ENCODE assay signal across 30 cellular contexts in the genomic region with DNA sequence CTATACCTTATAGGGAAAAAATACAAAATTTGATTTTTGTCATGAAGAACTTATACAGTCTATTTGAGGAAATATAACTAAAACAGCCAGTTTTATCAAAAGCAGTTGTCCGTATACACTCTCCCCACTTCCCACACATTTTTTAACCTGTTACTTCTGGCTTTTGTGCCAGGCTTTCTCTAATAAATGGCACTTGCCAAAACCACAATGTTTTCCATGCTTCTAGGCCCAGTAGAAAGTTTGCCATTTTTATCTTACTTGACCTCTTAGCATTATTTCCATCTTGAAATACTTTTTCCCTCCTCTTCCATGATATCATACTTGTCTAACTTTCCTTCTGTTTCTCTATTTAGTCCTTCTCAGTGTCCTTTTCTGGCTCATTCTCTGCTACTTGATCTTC.
"Had no signal": no experiment of that assay in that cellular context is flagged by ENCODE, and none has a peak within 500 bp of the region (broad histone marks: within the 10 kb centered on the region; RNA-seq: fewer than 3 reads in every experiment).

No MANE protein-coding gene starts in this region.

- H3K27me3 ChIP-seq: adrenal gland, breast epithelium, cardiac muscle cell, colonic mucosa had no signal

- H3K27ac ChIP-seq: adrenal gland, breast epithelium, cardiac muscle cell, colonic mucosa, epithelial cell of prostate, esophagus squamous epithelium had no signal

- FAIRE-seq: endometrium, endothelial cell of umbilical vein, frontal cortex had no signal

- ATAC-seq: activated CD4-positive, alpha-beta T cell treated with anti-CD3 and anti-CD28 coated beads for 36 hours; activated CD8-positive, alpha-beta memory T cell treated with anti-CD3 and anti-CD28 coated beads, Interleukin-2, amount 10 ng/mL, durations not matched to agents 7 days and 5 days; activated CD8-positive, alpha-beta T cell treated with anti-CD3 and anti-CD28 coated beads, Interleukin-2, amount 10 ng/mL, durations not matched to agents 7 days and 5 days; activated naive CD8-positive, alpha-beta T cell treated with anti-CD3 and anti-CD28 coated beads, Interleukin-2, amount 50 U/mL, for 24 hours; T-helper 17 cell had no signal

- H3K36me3 ChIP-seq: adrenal gland, breast epithelium, cardiac muscle cell, colonic mucosa, esophagus squamous epithelium had no signal

- DNase-seq: activated CD4-positive, alpha-beta memory T cell treated with anti-CD3 and anti-CD28 coated beads for 36 hours; activated CD4-positive, alpha-beta T cell treated with anti-CD3 and anti-CD28 coated beads for 36 hours; activated CD4-positive, alpha-beta T cell treated with anti-CD3 and anti-CD28 coated beads, Interleukin-2, amount 10 ng/mL, durations not matched to agents 24 days and 14 days; activated CD4-positive, CD25-positive, alpha-beta regulatory T cell; activated CD4-positive, CD25-positive, alpha-beta regulatory T cell treated with anti-CD3 and anti-CD28 coated beads, Interleukin-2, amount 50 U/mL, for 72 hours; activated CD8-positive, alpha-beta memory T cell treated with anti-CD3 and anti-CD28 coated beads, Interleukin-2, amount 10 ng/mL, durations not matched to agents 7 days and 5 days; activated CD8-positive, alpha-beta memory T cell treated with anti-CD3 and anti-CD28 coated beads, Interleukin-2, amount 50 U/mL, for 4 hours; activated CD8-positive, alpha-beta T cell treated with anti-CD3 and anti-CD28 coated beads, Interleukin-2, amount 10 ng/mL, durations not matched to agents 7 days and 5 days; activated effector memory CD4-positive, alpha-beta T cell treated with anti-CD3 and anti-CD28 coated beads, Interleukin-2, amount 50 U/mL, for 16 hours; activated naive CD4-positive, alpha-beta T cell treated with anti-CD3 and anti-CD28 coated beads for 36 hours; activated naive CD8-positive, alpha-beta T cell treated with anti-CD3 and anti-CD28 coated beads for 36 hours; activated naive CD8-positive, alpha-beta T cell treated with anti-CD3 and anti-CD28 coated beads, Interleukin-2, amount 50 U/mL, for 24 hours; activated T-cell treated with anti-CD3 and anti-CD28 coated beads, Interleukin-2, amount 50 U/mL, for 1 hour; activated T-cell treated with anti-CD3 and anti-CD28 coated beads, Interleukin-2, amount 50 U/mL, for 48 hours; adrenal gland; central memory CD4-positive, alpha-beta T cell; cerebellar nuclear complex; colonic mucosa; effector CD8-positive, alpha-beta T cell; esophagus squamous epithelium; head of caudate nucleus; T-helper 1 cell; T-helper 17 cell; T1000 had no signal

- H3K4me3 ChIP-seq: adrenal gland, breast epithelium, cardiac muscle cell, colonic mucosa, esophagus squamous epithelium had no signal

- H3K4me1 ChIP-seq: adrenal gland, breast epithelium, colonic mucosa, esophagus squamous epithelium had no signal

- H3K9me3 ChIP-seq: adrenal gland, breast epithelium, colonic mucosa had no signal
